In the genomic region with DNA sequence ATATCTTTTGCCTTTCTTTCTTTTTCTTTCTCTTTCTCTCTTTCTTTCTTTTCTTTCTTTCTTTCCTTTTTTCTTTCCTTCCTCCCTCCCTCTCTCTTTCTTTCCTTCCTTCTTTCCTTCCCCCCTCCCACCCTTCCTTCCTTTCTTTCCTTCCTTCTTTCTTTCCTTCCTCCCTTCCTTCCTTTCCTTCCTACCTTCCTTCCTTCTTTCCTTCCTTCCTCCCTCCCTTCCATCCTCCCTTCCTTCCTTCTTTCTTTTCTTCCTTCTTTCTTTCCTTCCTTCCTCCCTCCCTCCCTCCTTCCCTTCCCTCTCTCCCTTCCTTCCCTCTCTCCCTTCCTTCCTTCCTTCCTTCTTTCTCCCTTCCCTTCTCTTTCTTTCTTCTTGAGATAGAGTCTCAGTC, we compare ENCODE assay signal across 39 cellular contexts. TPM values are rescaled to one million over a fixed set of nuclear protein-coding genes. Genes with fewer than 3 reads are reported as not detected.
"Had no signal": no experiment of that assay in that cellular context is flagged by ENCODE, and none has a peak within 500 bp of the region (broad histone marks: within the 10 kb centered on the region; RNA-seq: fewer than 3 reads in every experiment).

No MANE protein-coding gene starts in this region.

- H3K4me1 Mint-ChIP-seq: activated naive CD4-positive, alpha-beta T cell treated with anti-CD3 and anti-CD28 coated beads, Interleukin-2, amount 10 ng/mL, durations not matched to agents 7 days and 5 days; activated naive CD4-positive, alpha-beta T cell treated with anti-CD3 and anti-CD28 coated beads, Interleukin-2, amount 50 U/mL, for 24 hours; activated naive CD8-positive, alpha-beta T cell treated with anti-CD3 and anti-CD28 coated beads for 36 hours; activated naive CD8-positive, alpha-beta T cell treated with anti-CD3 and anti-CD28 coated beads, Interleukin-2, amount 10 ng/mL, durations not matched to agents 7 days and 5 days; activated naive CD8-positive, alpha-beta T cell treated with anti-CD3 and anti-CD28 coated beads, Interleukin-2, amount 50 U/mL, for 24 hours; activated T-helper 17 cell treated with anti-CD3 and anti-CD28 coated beads, Interleukin-2, amount 50 U/mL, for 72 hours; central memory CD8-positive, alpha-beta T cell had no signal

- H3K27me3 ChIP-seq: adrenal gland, ascending aorta, body of pancreas, brain microvascular endothelial cell, breast epithelium, cardiac muscle cell had no signal

- H3K27me3 Mint-ChIP-seq: activated naive CD4-positive, alpha-beta T cell treated with anti-CD3 and anti-CD28 coated beads, Interleukin-2, amount 10 ng/mL, durations not matched to agents 7 days and 5 days; activated naive CD8-positive, alpha-beta T cell treated with anti-CD3 and anti-CD28 coated beads for 36 hours; activated T-cell treated with anti-CD3 and anti-CD28 coated beads, Interleukin-2, amount 50 U/mL, for 24 hours had no signal

- H3K9me3 ChIP-seq: adrenal gland, ascending aorta, body of pancreas, breast epithelium had no signal

- DNase-seq: activated effector memory CD4-positive, alpha-beta T cell treated with anti-CD3 and anti-CD28 coated beads, Interleukin-2, amount 50 U/mL, for 16 hours; activated effector memory CD4-positive, alpha-beta T cell treated with Interleukin-2 at 50 U/mL for 16 hours; activated gamma-delta T cell; activated gamma-delta T cell treated with Interleukin-2 at 50 U/mL for 16 hours; activated naive CD4-positive, alpha-beta T cell; activated naive CD4-positive, alpha-beta T cell treated with anti-CD3 and anti-CD28 coated beads for 36 hours; activated naive CD4-positive, alpha-beta T cell treated with anti-CD3 and anti-CD28 coated beads, Interleukin-2, amount 10 ng/mL, durations not matched to agents 7 days and 5 days; activated naive CD4-positive, alpha-beta T cell treated with anti-CD3 and anti-CD28 coated beads, Interleukin-2, amount 50 U/mL, for 16 hours; activated naive CD4-positive, alpha-beta T cell treated with Interleukin-2 at 50 U/mL for 16 hours; activated naive CD8-positive, alpha-beta T cell treated with anti-CD3 and anti-CD28 coated beads for 36 hours; activated naive CD8-positive, alpha-beta T cell treated with anti-CD3 and anti-CD28 coated beads, Interleukin-2, amount 10 ng/mL, durations not matched to agents 7 days and 5 days; activated naive CD8-positive, alpha-beta T cell treated with anti-CD3 and anti-CD28 coated beads, Interleukin-2, amount 50 U/mL, for 24 hours; activated T-cell treated with anti-CD3 and anti-CD28 coated beads, Interleukin-2, amount 50 U/mL, for 24 hours; activated T-cell treated with anti-CD3 and anti-CD28 coated beads, Interleukin-2, amount 50 U/mL, for 4 hours; activated T-cell treated with anti-CD3 and anti-CD28 coated beads, Interleukin-2, amount 50 U/mL, for 48 hours; activated T-cell treated with anti-CD3 and anti-CD28 coated beads, Interleukin-2, amount 50 U/mL, for 72 hours; adrenal gland; amniotic stem cell; amygdala; anterior cingulate cortex; aorta; body of pancreas; brain microvascular endothelial cell; central memory CD4-positive, alpha-beta T cell had no signal

- FAIRE-seq: astrocyte, bronchial epithelial cell had no signal

- H3K9me3 Mint-ChIP-seq: activated naive CD4-positive, alpha-beta T cell treated with anti-CD3 and anti-CD28 coated beads for 36 hours; activated naive CD4-positive, alpha-beta T cell treated with anti-CD3 and anti-CD28 coated beads, Interleukin-2, amount 10 ng/mL, durations not matched to agents 7 days and 5 days; activated naive CD4-positive, alpha-beta T cell treated with anti-CD3 and anti-CD28 coated beads, Interleukin-2, amount 50 U/mL, for 24 hours; activated naive CD8-positive, alpha-beta T cell treated with anti-CD3 and anti-CD28 coated beads for 36 hours; activated naive CD8-positive, alpha-beta T cell treated with anti-CD3 and anti-CD28 coated beads, Interleukin-2, amount 10 ng/mL, durations not matched to agents 7 days and 5 days; activated naive CD8-positive, alpha-beta T cell treated with anti-CD3 and anti-CD28 coated beads, Interleukin-2, amount 50 U/mL, for 24 hours; activated T-cell treated with anti-CD3 and anti-CD28 coated beads, Interleukin-2, amount 50 U/mL, for 24 hours; activated T-cell treated with anti-CD3 and anti-CD28 coated beads, Interleukin-2, amount 50 U/mL, for 72 hours; activated T-helper 1 cell treated with anti-CD3 and anti-CD28 coated beads, Interleukin-12 subunit alpha, Interleukin-12 subunit beta, Interleukin-2, Interleukin-4 antibody, amounts not matched to agents 30 ng/mL and 10 ng/mL and 1 ng/mL, durations not matched to agents 14 hours and 24 hours and 36 hours; activated T-helper 17 cell treated with anti-CD3 and anti-CD28 coated beads, Interleukin-2, amount 50 U/mL, for 72 hours; activated T-helper 2 cell treated with anti-CD3 and anti-CD28 coated beads, Interferon-gamma antibody, Interleukin-2, Interleukin-4, amounts not matched to agents 10 μg/mL and 5 μg/mL and 100 μg/mL, durations not matched to agents 14 hours and 24 hours and 36 hours; brain; central memory CD8-positive, alpha-beta T cell had no signal

- H3K36me3 ChIP-seq: adrenal gland, ascending aorta, brain microvascular endothelial cell, breast epithelium, cardiac muscle cell had no signal

- H3K27ac ChIP-seq: adrenal gland, ascending aorta, body of pancreas, brain microvascular endothelial cell, breast epithelium, cardiac muscle cell had no signal

- H3K36me3 Mint-ChIP-seq: activated naive CD4-positive, alpha-beta T cell treated with anti-CD3 and anti-CD28 coated beads, Interleukin-2, amount 10 ng/mL, durations not matched to agents 7 days and 5 days; activated naive CD4-positive, alpha-beta T cell treated with anti-CD3 and anti-CD28 coated beads, Interleukin-2, amount 50 U/mL, for 24 hours; activated naive CD4-positive, alpha-beta T cell treated with anti-CD3 and anti-CD28 coated beads, Interleukin-2, amount 50 U/mL, for 72 hours; activated naive CD8-positive, alpha-beta T cell; activated naive CD8-positive, alpha-beta T cell treated with anti-CD3 and anti-CD28 coated beads for 36 hours; activated naive CD8-positive, alpha-beta T cell treated with anti-CD3 and anti-CD28 coated beads, Interleukin-2, amount 10 ng/mL, durations not matched to agents 7 days and 5 days; brain had no signal

- H3K27ac Mint-ChIP-seq: activated naive CD4-positive, alpha-beta T cell treated with anti-CD3 and anti-CD28 coated beads for 36 hours; activated naive CD4-positive, alpha-beta T cell treated with anti-CD3 and anti-CD28 coated beads, Interleukin-2, amount 10 ng/mL, durations not matched to agents 7 days and 5 days; activated naive CD4-positive, alpha-beta T cell treated with anti-CD3 and anti-CD28 coated beads, Interleukin-2, amount 50 U/mL, for 24 hours; activated naive CD4-positive, alpha-beta T cell treated with anti-CD3 and anti-CD28 coated beads, Interleukin-2, amount 50 U/mL, for 72 hours; activated naive CD8-positive, alpha-beta T cell; activated naive CD8-positive, alpha-beta T cell treated with anti-CD3 and anti-CD28 coated beads for 36 hours; activated naive CD8-positive, alpha-beta T cell treated with anti-CD3 and anti-CD28 coated beads, Interleukin-2, amount 10 ng/mL, durations not matched to agents 7 days and 5 days; activated naive CD8-positive, alpha-beta T cell treated with anti-CD3 and anti-CD28 coated beads, Interleukin-2, amount 50 U/mL, for 24 hours; activated T-cell treated with anti-CD3 and anti-CD28 coated beads, Interleukin-2, amount 50 U/mL, for 24 hours; activated T-cell treated with anti-CD3 and anti-CD28 coated beads, Interleukin-2, amount 50 U/mL, for 72 hours; activated T-helper 1 cell treated with anti-CD3 and anti-CD28 coated beads, Interleukin-12 subunit alpha, Interleukin-12 subunit beta, Interleukin-2, Interleukin-4 antibody, amounts not matched to agents 30 ng/mL and 10 ng/mL and 1 ng/mL, durations not matched to agents 14 hours and 24 hours and 36 hours; activated T-helper 17 cell treated with anti-CD3 and anti-CD28 coated beads, Interleukin-2, amount 50 U/mL, for 72 hours; activated T-helper 2 cell treated with anti-CD3 and anti-CD28 coated beads, Interferon-gamma antibody, Interleukin-2, Interleukin-4, amounts not matched to agents 10 μg/mL and 5 μg/mL and 100 μg/mL, durations not matched to agents 14 hours and 24 hours and 36 hours had no signal

- H3K4me3 ChIP-seq: adrenal gland, ascending aorta, body of pancreas, breast epithelium, cardiac muscle cell had no signal

- H3K4me3 Mint-ChIP-seq: activated naive CD4-positive, alpha-beta T cell treated with anti-CD3 and anti-CD28 coated beads for 36 hours; activated naive CD4-positive, alpha-beta T cell treated with anti-CD3 and anti-CD28 coated beads, Interleukin-2, amount 10 ng/mL, durations not matched to agents 7 days and 5 days; activated naive CD4-positive, alpha-beta T cell treated with anti-CD3 and anti-CD28 coated beads, Interleukin-2, amount 50 U/mL, for 24 hours; activated naive CD8-positive, alpha-beta T cell; activated naive CD8-positive, alpha-beta T cell treated with anti-CD3 and anti-CD28 coated beads for 36 hours; activated naive CD8-positive, alpha-beta T cell treated with anti-CD3 and anti-CD28 coated beads, Interleukin-2, amount 10 ng/mL, durations not matched to agents 7 days and 5 days; activated naive CD8-positive, alpha-beta T cell treated with anti-CD3 and anti-CD28 coated beads, Interleukin-2, amount 50 U/mL, for 24 hours; activated T-cell treated with anti-CD3 and anti-CD28 coated beads, Interleukin-2, amount 50 U/mL, for 24 hours; activated T-cell treated with anti-CD3 and anti-CD28 coated beads, Interleukin-2, amount 50 U/mL, for 4 hours; activated T-cell treated with anti-CD3 and anti-CD28 coated beads, Interleukin-2, amount 50 U/mL, for 72 hours; activated T-helper 1 cell treated with anti-CD3 and anti-CD28 coated beads, Interleukin-12 subunit alpha, Interleukin-12 subunit beta, Interleukin-2, Interleukin-4 antibody, amounts not matched to agents 30 ng/mL and 10 ng/mL and 1 ng/mL, durations not matched to agents 14 hours and 24 hours and 36 hours; activated T-helper 17 cell treated with anti-CD3 and anti-CD28 coated beads, Interleukin-2, amount 50 U/mL, for 72 hours; brain; central memory CD8-positive, alpha-beta T cell had no signal

- H3K4me1 ChIP-seq: adrenal gland, ascending aorta, body of pancreas, breast epithelium had no signal

- ATAC-seq: activated naive CD4-positive, alpha-beta T cell treated with anti-CD3 and anti-CD28 coated beads, Interleukin-2, amount 50 U/mL, for 72 hours; activated naive CD8-positive, alpha-beta T cell treated with anti-CD3 and anti-CD28 coated beads, Interleukin-2, amount 50 U/mL, for 24 hours; activated T-cell treated with anti-CD3 and anti-CD28 coated beads, Interleukin-2, amount 50 U/mL, for 4 hours; activated T-cell treated with anti-CD3 and anti-CD28 coated beads, Interleukin-2, amount 50 U/mL, for 72 hours; activated T-helper 17 cell treated with anti-CD3 and anti-CD28 coated beads, Interleukin-2, amount 50 U/mL, for 72 hours; body of pancreas had no signal

RNA-seq across cellular contexts. Expression of a gene that starts 25.5 kb away (rescaled TPM):
- total RNA-seq: activated naive CD4-positive, alpha-beta T cell treated with anti-CD3 and anti-CD28 coated beads, Interleukin-2, amount 50 U/mL, for 72 hours; activated naive CD8-positive, alpha-beta T cell treated with anti-CD3 and anti-CD28 coated beads for 36 hours; activated naive CD8-positive, alpha-beta T cell treated with anti-CD3 and anti-CD28 coated beads, Interleukin-2, amount 10 ng/mL, durations not matched to agents 7 days and 5 days; activated T-helper 1 cell treated with anti-CD3 and anti-CD28 coated beads, Interleukin-12 subunit alpha, Interleukin-12 subunit beta, Interleukin-2, Interleukin-4 antibody, amounts not matched to agents 30 ng/mL and 10 ng/mL and 1 ng/mL, durations not matched to agents 14 hours and 24 hours and 36 hours; activated T-helper 17 cell treated with anti-CD3 and anti-CD28 coated beads, Interleukin-2, amount 50 U/mL, for 72 hours; activated T-helper 2 cell treated with anti-CD3 and anti-CD28 coated beads, Interferon-gamma antibody, Interleukin-2, Interleukin-4, amounts not matched to agents 10 μg/mL and 5 μg/mL and 100 μg/mL, durations not matched to agents 14 hours and 24 hours and 36 hours; astrocyte; bronchial epithelial cell; cardiac septum; chondrocyte had no signal
- polyA plus RNA-seq: aorta had no signal
